Comparison of ENCODE assay signal across 12 cellular contexts in genomic region chr18:46754188-46754587, GRCh38. TPM values are rescaled to one million over a fixed set of nuclear protein-coding genes. Genes with fewer than 3 reads are reported as not detected.
A peak's percentile ranks its signal among the peaks of the same experiment; 100 is the strongest.
DNase-seq lines count a peak whose midpoint lies in the region; ATAC-seq, FAIRE-seq and TF ChIP-seq lines count a peak whose summit lies in the region.
"Had no signal": no experiment of that assay in that cellular context is flagged by ENCODE, and none has a peak within 500 bp of the region (broad histone marks: within the 10 kb centered on the region; RNA-seq: fewer than 3 reads in every experiment).

No MANE protein-coding gene starts in this region.

- no peaks in the 10 kb centered on the region for H3K9me3 ChIP-seq in Loucy (ENCODE audit: insufficient read depth, low read depth, low read length)
- H3K9me3 ChIP-seq: heart right ventricle, thyroid gland had no signal

- 0 out of 2 replicates have a peak overlapping the region, but pooled peaks have one; percentile 23 for H2AFZ ChIP-seq in GM23338
- H2AFZ ChIP-seq in Loucy (ENCODE audit: low read length): 0 out of 2 replicates have a peak overlapping the region, but pooled peaks have one; percentile 35

- H3F3A ChIP-seq in GM23338 (replicated peaks; ENCODE audit: low read depth) (peaks cover 15% of the 10 kb centered on the region; the same call in 1 of the 2 replicates), Loucy (ENCODE audit: low read depth) (no peaks in the 10 kb centered on the region)

- no peak overlapping the region for H3K9ac ChIP-seq in Loucy (ENCODE audit: low read depth, low read length, poor library complexity, severe bottlenecking)

- DNase-seq in GM23338 (ENCODE audit: low spot score) (no peak), osteocyte (ENCODE audit: extremely low spot score, unreplicated experiment) (peak; percentile 8), NCI-H1417 treated with DMSO at 0.1 percent for 48 hours (lab: John Stamatoyannopoulos, UW) (no peak), frontal cortex (ENCODE audit: low spot score in 2 of 2) (no peak), NCI-H1105 (lab: John Stamatoyannopoulos, UW) (no peak)
- DNase-seq: cortex of kidney, thyroid gland had no signal

- TF ChIP-seq CTCF in GM23338 (conservative IDR thresholded peaks at IDR 0.05; ENCODE audit: low read depth in 2 of 2) (no peak), Loucy (conservative IDR thresholded peaks at IDR 0.05; ENCODE audit: low read length) (no peak), osteocyte (IDR thresholded peaks at IDR 0.05) (no peak)

- no peak overlapping the region for H3K27ac ChIP-seq in GM23338 (ENCODE audit: low read depth)
- H3K27ac ChIP-seq: thyroid gland had no signal

- no peak overlapping the region for H3K27ac Mint-ChIP-seq in GM23338
- no peak overlapping the region for H3K27ac Mint-ChIP-seq in osteocyte (ENCODE audit: unreplicated experiment)

- H3K4me1 ChIP-seq in GM23338 (ENCODE audit: insufficient read depth) (peaks cover 13% of the 10 kb centered on the region), Loucy (ENCODE audit: insufficient read depth, low read length, poor library complexity, severe bottlenecking) (no peaks in the 10 kb centered on the region)

- no peak for FAIRE-seq in frontal cortex (lab: Jason Lieb, UNC)

- peaks cover 23% of the 10 kb centered on the region for H3K4me1 Mint-ChIP-seq in GM23338
- H3K4me1 Mint-ChIP-seq in osteocyte (ENCODE audit: unreplicated experiment): peaks cover 11% of the 10 kb centered on the region

- H3K36me3 ChIP-seq in GM23338 (ENCODE audit: insufficient read depth): no peaks in the 10 kb centered on the region
- H3K36me3 ChIP-seq in Loucy (ENCODE audit: insufficient read depth, low read length): no peaks in the 10 kb centered on the region
- H3K36me3 ChIP-seq: heart right ventricle, thyroid gland had no signal

- no peaks in the 10 kb centered on the region for H3K79me2 ChIP-seq in GM23338 (replicated peaks; ENCODE audit: insufficient read depth)
- no peaks in the 10 kb centered on the region for H3K79me2 ChIP-seq in Loucy (ENCODE audit: insufficient read depth, low read length)

- ATAC-seq in GM19025 (IDR thresholded peaks at IDR 0.05; ENCODE audit: low read depth, unreplicated experiment) (peak; percentile 59), GM23338 (no peak), GM21528 (IDR thresholded peaks at IDR 0.05; ENCODE audit: low FRiP score, unreplicated experiment) (no peak)

- H3K9me3 Mint-ChIP-seq in GM23338 (no peaks in the 10 kb centered on the region), osteocyte (ENCODE audit: unreplicated experiment) (no peaks in the 10 kb centered on the region)

- no peaks in the 10 kb centered on the region; the same call in 1 of the 2 replicates for H4K20me1 ChIP-seq in GM23338 (replicated peaks; ENCODE audit: insufficient read depth)
- no peaks in the 10 kb centered on the region for H4K20me1 ChIP-seq in Loucy (ENCODE audit: insufficient read depth, low read length, poor library complexity, severe bottlenecking)

- H3K27me3 ChIP-seq in GM23338 (ENCODE audit: insufficient read depth) (peaks cover 42% of the 10 kb centered on the region), Loucy (ENCODE audit: insufficient read depth, low read length, poor library complexity, severe bottlenecking) (no peaks in the 10 kb centered on the region)
- H3K27me3 ChIP-seq: thyroid gland had no signal

- H3K4me3 Mint-ChIP-seq in GM23338 (no peak overlapping the region), osteocyte (ENCODE audit: unreplicated experiment) (no peak overlapping the region)

- peaks cover 47% of the 10 kb centered on the region for H3K27me3 Mint-ChIP-seq in GM23338 (ENCODE audit: insufficient read depth, low read depth, poor library complexity)
- peaks cover 63% of the 10 kb centered on the region for H3K27me3 Mint-ChIP-seq in osteocyte (ENCODE audit: unreplicated experiment)

- no peaks in the 10 kb centered on the region for H3K36me3 Mint-ChIP-seq in GM23338 (ENCODE audit: low read depth)
- H3K36me3 Mint-ChIP-seq in osteocyte (ENCODE audit: unreplicated experiment): no peaks in the 10 kb centered on the region

- H3K9me2 ChIP-seq in GM23338 (ENCODE audit: insufficient read depth) (no peaks in the 10 kb centered on the region), Loucy (replicated peaks; ENCODE audit: low read depth, low read length) (no peaks in the 10 kb centered on the region)

- H3K4me3 ChIP-seq in GM23338: no peak overlapping the region
- H3K4me3 ChIP-seq in Loucy (ENCODE audit: low read length, poor library complexity, severe bottlenecking): no peak overlapping the region
- H3K4me3 ChIP-seq: thyroid gland had no signal

- H3K4me2 ChIP-seq in GM23338 (no peak overlapping the region), Loucy (ENCODE audit: low read depth, low read length, poor library complexity, severe bottlenecking) (no peak overlapping the region)

TF ChIP-seq in GM23338, 12 proteins besides CTCF, POLR2A, EP300 and RAD21 (continues in another document):
- TF ChIP-seq ETS1 (IDR thresholded peaks at IDR 0.05) (no peak), NANOG (IDR thresholded peaks at IDR 0.05; ENCODE audit: borderline replicate concordance) (no peak), CREB1 (CRISPR knock-in tag; IDR thresholded peaks at IDR 0.05; ENCODE audit: low read depth) (no peak), POLR2AphosphoS5 (IDR thresholded peaks at IDR 0.05; ENCODE audit: low read depth) (no peak), JUNB (IDR thresholded peaks at IDR 0.05; ENCODE audit: unreplicated experiment) (no peak), EZH2phosphoT487 (IDR thresholded peaks at IDR 0.05; ENCODE audit: unreplicated experiment) (no peak), REST (IDR thresholded peaks at IDR 0.05; ENCODE audit: unreplicated experiment) (no peak), STAT1 (IDR thresholded peaks at IDR 0.05; ENCODE audit: unreplicated experiment) (no peak), ZNF331 (CRISPR knock-in tag; IDR thresholded peaks at IDR 0.05; ENCODE audit: low read depth) (no peak)

RNA-seq across cellular contexts. Expression of gene ST8SIA5, which starts 2.7 kb away (rescaled TPM):
- 4.8 and 7.0 TPM in 2 replicates for total RNA-seq in GM23338 (2014; rRNA removed; shearing (Covaris generic))
- polyA plus RNA-seq in GM23338 (2016; fragmentation: Nextera tagmentation; extraction: Ambion mirVana): 3.0 and 3.3 TPM in 2 replicates
- total RNA-seq in osteocyte (0.30 and 0.76 TPM in 2 replicates), frontal cortex (4.9 TPM)
- total RNA-seq: G401 had no signal
